ENCODE assay signal across 8 cellular contexts in genomic region chr2:230798769-230799399, GRCh38.
DNase-seq lines count a peak whose midpoint lies in the region; ATAC-seq, FAIRE-seq and TF ChIP-seq lines count a peak whose summit lies in the region.

No MANE protein-coding gene starts in this region.

- no peaks in the 10 kb centered on the region for H3K9me2 ChIP-seq in PC-9 (ENCODE audit: insufficient read depth)

- POLR2A ChIA-PET in PC-9 (lab: Charles Lee; ENCODE audit: unreplicated experiment), result interaction anchor here (0.6 to 0.7 kb wide), 5 partner anchors 18 to 333 kb away, joined by 3 to 14 read pairs (median 7); no protein-coding TSS in a partner anchor

- H3K27ac ChIP-seq in PC-9 (peak overlapping the region; percentile 30), astrocyte (ENCODE audit: low read depth, low read length) (no peak overlapping the region), kidney (ENCODE audit: low read depth in 2 of 2, low read length in 2 of 2) (no peak overlapping the region), transverse colon (peak overlapping the region in 1 of 4 donors; percentile 19)

- H3K4me3 Mint-ChIP-seq in HFFc6 (no peak overlapping the region), astrocyte (ENCODE audit: unreplicated experiment) (no peak overlapping the region)

- H3F3A ChIP-seq in PC-9 (ENCODE audit: insufficient read depth, low read depth), result peaks cover 51% of the 10 kb centered on the region

- TF ChIP-seq CTCF in HFFc6 (IDR thresholded peaks at IDR 0.05) (peak; percentile 88), PC-9 (conservative IDR thresholded peaks at IDR 0.05) (peak; percentile 82), astrocyte (IDR thresholded peaks at IDR 0.05; ENCODE audit: insufficient read depth, low read depth, low read length) (peak; percentile 73), kidney (IDR thresholded peaks at IDR 0.05; ENCODE audit: borderline replicate concordance, extremely low read depth, insufficient read depth) (peak; percentile 46), transverse colon (IDR thresholded peaks at IDR 0.05) (peak; percentile 58 to 70 (median 65))

- H3K36me3 ChIP-seq in PC-9 (ENCODE audit: low read depth), result peaks cover 50% of the 10 kb centered on the region
- peaks cover 17% of the 10 kb centered on the region for H3K36me3 ChIP-seq in astrocyte (ENCODE audit: insufficient read depth, low read length)
- peaks cover 11 to 19% of the 10 kb centered on the region in 2 donors for H3K36me3 ChIP-seq in kidney (ENCODE audit: control insufficient read depth in 1 of 2, insufficient read depth in 2 of 2, low read length in 2 of 2)
- H3K36me3 ChIP-seq in transverse colon, result peaks cover 0 to 15% (median 5%) of the 10 kb centered on the region in 4 donors

- ATAC-seq in GM18505 (IDR thresholded peaks at IDR 0.05; ENCODE audit: unreplicated experiment) (no peak), GM18519 (IDR thresholded peaks at IDR 0.05; ENCODE audit: low FRiP score, unreplicated experiment) (no peak)

- H3K79me2 ChIP-seq in PC-9 (ENCODE audit: low read depth) (peaks cover 59% of the 10 kb centered on the region), astrocyte (ENCODE audit: insufficient read depth, low read length) (peaks cover 40% of the 10 kb centered on the region)

- H3K27ac Mint-ChIP-seq in HFFc6 (peak overlapping the region; percentile 44; the same call in 1 of the 2 replicates), astrocyte (ENCODE audit: unreplicated experiment) (no peak overlapping the region)

- TF ChIP-seq POLR2A in transverse colon (IDR thresholded peaks at IDR 0.05) (no peak), GM18505 (IDR thresholded peaks at IDR 0.05; ENCODE audit: borderline replicate concordance, extremely low read depth, insufficient read depth, insufficient read length) (no peak)

- WGBS in transverse colon (ENCODE audit: low coverage in 1 of 2), 2 donors, result 40 to 45% methylated on average over 4 of the region's 4 CpGs

- BruUV-seq in PC-9 (replicated peaks; lab: Mats Ljungman, UMichigan), result no TSS peak

- in situ Hi-C loops in transverse colon (cut with MboI; ENCODE audit: low pct_ligation_motif_present in 1 of 4, low pct_unique_long_range_greater_than_20kb in 1 of 4, low sequenced_read_pairs in 3 of 4), result loop anchor here in 2 of 4 donors (10.0 kb wide), 2 partner anchors 74 to 84 kb away; partner anchors contain the start of gene CAB39 (in 1 of the 2)

- DNase-seq in DMS53 treated with DMSO at 0.1 percent for 48 hours (lab: John Stamatoyannopoulos, UW; ENCODE audit: unreplicated experiment), result peak; percentile 19
- peak; percentile 56 for DNase-seq in HFFc6
- peak in 1 of 2 experiments; percentile 70 for DNase-seq in PC-9
- DNase-seq in astrocyte (ENCODE audit: low read depth), result no peak
- DNase-seq in kidney, result no peak
- no peak for DNase-seq in transverse colon

- no peak for TF ChIP-seq EP300 in transverse colon (IDR thresholded peaks at IDR 0.05; ENCODE audit: low read depth)

- peaks cover 47% of the 10 kb centered on the region for H3K4me1 ChIP-seq in PC-9 (replicated peaks; ENCODE audit: insufficient read depth)
- peaks cover 34% of the 10 kb centered on the region for H3K4me1 ChIP-seq in astrocyte (ENCODE audit: insufficient read depth, low read length)
- peaks cover 0 to under 1% of the 10 kb centered on the region in 2 donors for H3K4me1 ChIP-seq in kidney (ENCODE audit: control insufficient read depth in 1 of 2, insufficient read depth in 1 of 2, low read depth in 1 of 2, low read length in 2 of 2)
- peaks cover 30 to 44% (median 36%) of the 10 kb centered on the region in 4 donors for H3K4me1 ChIP-seq in transverse colon

- H3K9ac ChIP-seq in astrocyte (ENCODE audit: low read length), result no peak overlapping the region
- no peak overlapping the region for H3K9ac ChIP-seq in kidney (ENCODE audit: low read length in 2 of 2)

- no peaks in the 10 kb centered on the region for H3K9me3 ChIP-seq in PC-9 (ENCODE audit: insufficient read depth, low read depth)
- H3K9me3 ChIP-seq in astrocyte (ENCODE audit: insufficient read depth, low read depth, low read length), result no peaks in the 10 kb centered on the region
- no peaks in the 10 kb centered on the region for H3K9me3 ChIP-seq in kidney (ENCODE audit: control insufficient read depth in 1 of 2, low read length in 2 of 2)
- no peaks in the 10 kb centered on the region for H3K9me3 ChIP-seq in transverse colon

- no peak for FAIRE-seq in astrocyte (lab: Jason Lieb, UNC)
- FAIRE-seq in kidney (lab: Jason Lieb, UNC), result no peak

- H3K4me3 ChIP-seq in PC-9, result no peak overlapping the region
- H3K4me3 ChIP-seq in astrocyte (ENCODE audit: insufficient read depth, low read depth, low read length), result no peak overlapping the region
- H3K4me3 ChIP-seq in kidney (ENCODE audit: low read length in 2 of 2), result no peak overlapping the region
- H3K4me3 ChIP-seq in transverse colon, result no peak overlapping the region

- H3K27me3 Mint-ChIP-seq in HFFc6 (ENCODE audit: insufficient read depth), result no peaks in the 10 kb centered on the region
- H3K27me3 Mint-ChIP-seq in astrocyte (ENCODE audit: low read depth, unreplicated experiment), result no peaks in the 10 kb centered on the region

- intact Hi-C loops in PC-9 (cut with micrococcal nuclease; ENCODE audit: unreplicated experiment), result loop anchor here (2.0 to 5.0 kb wide), 4 partner anchors 42 to 577 kb away; no protein-coding TSS in a partner anchor
- intact Hi-C loops in kidney (cut with DNase I), result no loop called here
- intact Hi-C loops in transverse colon (cut with DNase I; ENCODE audit: low total_unique reads), result no loop called here

- H3K27me3 ChIP-seq in PC-9 (ENCODE audit: insufficient read depth, low read depth) (no peaks in the 10 kb centered on the region), astrocyte (ENCODE audit: insufficient read depth, low read length) (no peaks in the 10 kb centered on the region), transverse colon (no peaks in the 10 kb centered on the region)

- H3K4me2 ChIP-seq in PC-9 (peak overlapping the region; percentile 26; the same call in 1 of the 2 replicates), astrocyte (ENCODE audit: low read length) (no peak overlapping the region)

- H3K4me1 Mint-ChIP-seq in HFFc6 (ENCODE audit: low read depth) (peaks cover 11% of the 10 kb centered on the region; the same call in 1 of the 2 replicates), astrocyte (ENCODE audit: low read depth, unreplicated experiment) (peaks cover 26% of the 10 kb centered on the region)

- CTCF ChIA-PET in PC-9 (lab: Charles Lee), result interaction anchor here (0.6 to 1.3 kb wide), 9 partner anchors 17 to 130 kb away, joined by 3 to 6 read pairs (median 3); no protein-coding TSS in a partner anchor

- H2AFZ ChIP-seq in PC-9, result no peak overlapping the region
- no peak overlapping the region for H2AFZ ChIP-seq in astrocyte (ENCODE audit: low read depth, low read length)

- H3K36me3 Mint-ChIP-seq in HFFc6 (ENCODE audit: low read depth) (peaks cover 41% of the 10 kb centered on the region), astrocyte (ENCODE audit: low read depth, unreplicated experiment) (peaks cover 20% of the 10 kb centered on the region)

- no peaks in the 10 kb centered on the region for H4K20me1 ChIP-seq in PC-9 (ENCODE audit: insufficient read depth)
- H4K20me1 ChIP-seq in astrocyte (ENCODE audit: insufficient read depth, low read length), result peaks cover 22% of the 10 kb centered on the region

- H3K9me3 Mint-ChIP-seq in HFFc6 (peaks cover under 1% of the 10 kb centered on the region; the same call in 1 of the 2 replicates), astrocyte (ENCODE audit: unreplicated experiment) (no peaks in the 10 kb centered on the region)

Comparison
In these comparisons a context has a peak if more than half of its experiments do, and no peak if none do; other contexts are left out.
1. DNase-seq: peak in DMS53 treated with DMSO at 0.1 percent for 48 hours (single experiment) and HFFc6 (single experiment); none in astrocyte (single experiment), kidney (single experiment) and transverse colon (single experiment).
2. Peak in every context shown above with its lines, with median percentiles within 50 percentile points of each other: CTCF ChIP-seq.